ENCODE assay signal across 8 cellular contexts in the genomic region with DNA sequence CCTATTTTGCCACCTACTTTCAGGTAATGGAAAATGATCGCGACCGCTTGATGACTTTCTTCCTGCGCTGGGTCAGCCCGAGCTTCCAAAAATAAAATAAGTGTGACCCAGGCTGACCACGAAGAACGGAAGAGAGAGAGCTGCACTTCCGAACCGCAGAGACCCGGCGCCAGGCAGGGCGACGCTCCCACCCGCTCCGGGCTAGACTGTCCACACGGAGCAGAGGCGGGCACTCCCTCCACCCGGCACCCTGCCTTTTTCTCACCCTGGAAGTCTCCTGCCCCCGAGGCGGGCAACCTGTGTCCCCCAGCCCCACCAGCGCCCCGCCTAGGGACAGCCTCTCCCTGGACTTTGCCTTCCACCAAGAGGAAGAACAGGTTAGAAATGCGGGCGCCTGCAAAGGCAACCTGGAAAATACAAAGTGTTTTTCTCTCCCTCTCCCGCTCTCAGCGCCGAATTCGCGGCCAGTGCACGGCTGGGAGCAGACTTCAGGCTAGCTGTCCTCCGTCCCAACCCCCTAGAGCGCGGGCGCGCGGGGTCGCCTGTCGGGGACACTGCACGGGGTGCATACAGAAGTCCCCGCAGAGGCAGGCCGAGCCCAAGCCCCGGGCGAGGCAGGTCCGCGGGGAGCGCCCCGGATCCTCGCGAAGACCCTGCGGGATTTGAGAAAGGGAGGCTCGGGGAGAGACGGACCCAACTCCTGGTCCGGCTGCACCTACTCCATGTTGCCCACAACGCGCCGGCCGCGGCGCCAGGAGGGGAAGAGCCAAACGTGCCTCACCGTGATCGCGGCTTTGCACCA. TPM values are rescaled to one million over a fixed set of nuclear protein-coding genes. Genes with fewer than 3 reads are reported as not detected.
A peak's percentile ranks its signal among the peaks of the same experiment; 100 is the strongest.
DNase-seq lines count a peak whose midpoint lies in the region; ATAC-seq, FAIRE-seq and TF ChIP-seq lines count a peak whose summit lies in the region.

No MANE protein-coding gene starts in this region.

- under 1% methylated on average over 34 of the region's 63 CpGs for WGBS in A549 (ENCODE audit: missing lambda C conversion rate)

- peak; percentile 12 to 17; a peak in 4 of 6 replicates for ATAC-seq in A549
- no peak for ATAC-seq in HG03457 (IDR thresholded peaks at IDR 0.05; ENCODE audit: unreplicated experiment)
- ATAC-seq in HG02763 (IDR thresholded peaks at IDR 0.05; ENCODE audit: unreplicated experiment): no peak

- H3K9me3 Mint-ChIP-seq in neural crest cell: no peaks in the 10 kb centered on the region

- H3K4me3 Mint-ChIP-seq in neural crest cell: no peak overlapping the region

- H3K36me3 Mint-ChIP-seq in neural crest cell (ENCODE audit: low read depth): peaks cover 23% of the 10 kb centered on the region

- peaks cover 14% of the 10 kb centered on the region for H3K27me3 Mint-ChIP-seq in neural crest cell (ENCODE audit: low read depth)

- H3K27ac ChIP-seq in A549: peak overlapping the region; percentile 94 to 97

- TF ChIP-seq CTCF in A549 (IDR thresholded peaks at IDR 0.05): no peak
- no peak for TF ChIP-seq CTCF in LNCaP clone FGC (IDR thresholded peaks at IDR 0.05; ENCODE audit: control insufficient read depth, extremely low read depth, insufficient read depth)
- no peak for TF ChIP-seq CTCF in fibroblast of villous mesenchyme (IDR thresholded peaks at IDR 0.05; ENCODE audit: insufficient read depth, low read depth, low read length)
- TF ChIP-seq CTCF in neural crest cell (conservative IDR thresholded peaks at IDR 0.05): no peak

- H3K4me3 ChIP-seq in A549 (peak overlapping the region; percentile 84), LNCaP clone FGC (ENCODE audit: low read depth, low read length) (peak overlapping the region; percentile 68), fibroblast of villous mesenchyme (ENCODE audit: low read depth, low read length) (peak overlapping the region; percentile 88)

- POLR2A ChIA-PET in A549 (lab: Yijun Ruan, JAX): interaction anchor here (1.2 to 2.2 kb wide), 5 partner anchors 291 to 558 kb away, joined by 3 to 15 read pairs (median 6); no protein-coding TSS in a partner anchor

- peak overlapping the region; percentile 99 for H3K27ac Mint-ChIP-seq in neural crest cell (ENCODE audit: unreplicated experiment)

- H3K9me3 ChIP-seq in A549: no peaks in the 10 kb centered on the region

- CTCF ChIA-PET in A549 (lab: Yijun Ruan, JAX): interaction anchor here (1.5 kb wide), 1 partner anchor 12 kb away, joined by 4 read pairs; no protein-coding TSS in a partner anchor

- H3K4me2 ChIP-seq in A549: peak overlapping the region; percentile 84

- TF ChIP-seq RAD21 in A549 (conservative IDR thresholded peaks at IDR 0.05 in 1 of 2, IDR thresholded peaks at IDR 0.05 in 1 of 2): no peak

- no peak for TF ChIP-seq EP300 in A549 (IDR thresholded peaks at IDR 0.05)

- H3K4me1 ChIP-seq in A549: peaks cover 29% of the 10 kb centered on the region

- FAIRE-seq in A549 (lab: Jason Lieb, UNC) (no peak), GM12891 (lab: Jason Lieb, UNC) (peak; percentile 20)

- H3K4me1 Mint-ChIP-seq in neural crest cell: peaks cover 48% of the 10 kb centered on the region

- TF ChIP-seq POLR2A in A549 (IDR thresholded peaks at IDR 0.05; ENCODE audit: low read length) (no peak), GM12891 (IDR thresholded peaks at IDR 0.05; ENCODE audit: low read depth, low read length) (no peak)

- DNase-seq in A549 (ENCODE audit: low read depth in 1 of 2, low spot score in 1 of 2): peak in 1 of 2 experiments; percentile 29
- no peak for DNase-seq in GM12891 (ENCODE audit: insufficient read length, low spot score)
- DNase-seq in LNCaP clone FGC (ENCODE audit: low read depth): no peak
- peak; percentile 65 for DNase-seq in activated CD8-positive, alpha-beta memory T cell treated with anti-CD3 and anti-CD28 coated beads for 24 hours
- peak; percentile 57 for DNase-seq in fibroblast of villous mesenchyme (ENCODE audit: low read depth)
- peak; percentile 32 for DNase-seq in neural crest cell (ENCODE audit: low read depth, low spot score)

TF ChIP-seq in A549, 52 proteins besides CTCF, POLR2A, EP300 and RAD21:
- peak; percentile 20; the same call in 1 of the 2 replicates for TF ChIP-seq MAX (IDR thresholded peaks at IDR 0.05)
- no peak for TF ChIP-seq RCOR1 (IDR thresholded peaks at IDR 0.05; ENCODE audit: low read depth, low read length)

TF ChIP-seq in GM12891, 5 proteins besides CTCF, POLR2A, EP300 and RAD21:
- no peak for TF ChIP-seq TAF1 (IDR thresholded peaks at IDR 0.05; ENCODE audit: low read depth, low read length)
- no peak for TF ChIP-seq SPI1 (IDR thresholded peaks at IDR 0.05; ENCODE audit: low read depth, low read length)
- no peak for TF ChIP-seq PAX5 (IDR thresholded peaks at IDR 0.05; ENCODE audit: insufficient read depth, low read length, severe bottlenecking)
- TF ChIP-seq POU2F2 (IDR thresholded peaks at IDR 0.05; ENCODE audit: low read depth, low read length): no peak
- no peak for TF ChIP-seq POLR2AphosphoS5 (IDR thresholded peaks at IDR 0.05; ENCODE audit: low read depth, low read length)

RNA-seq across cellular contexts. Expression of gene SPRY2, which starts 0.9 kb away (rescaled TPM):
- polyA plus RNA-seq in A549 (2011; rRNA removed) (23.1 and 28.9 TPM in 2 replicates), A549 (2017; fragmentation: RNase III; extraction: RNeasy Plus Mini Kit Qiagen cat#74134 plus additional on column Dnase treatment) (5.3 to 7.6 TPM (median 5.9 TPM) in 3 replicates)
- polyA plus RNA-seq in A549 (2012; cell fraction: cytosol; rRNA removed): 21.0 and 23.1 TPM in 2 replicates
- 23.3 and 30.8 TPM in 2 replicates for polyA plus RNA-seq in A549 (2012; cell fraction: nucleus; rRNA removed)
- 25.8 and 30.1 TPM in 2 replicates for polyA minus RNA-seq in A549 (2011; rRNA and poly(A)+ RNA removed)
- 0.85 TPM for polyA plus RNA-seq in GM12891 (2012; ENCODE audit: low read depth, missing spikeins)
- total RNA-seq in fibroblast of villous mesenchyme (15.8 and 16.0 TPM in 2 replicates), neural crest cell (106 TPM in 2 replicates)

Comparison
In these comparisons a context has a peak if more than half of its experiments do, and no peak if none do; other contexts are left out.
1. ATAC-seq: peak in A549 (2 of 2); none in HG03457 (single experiment) and HG02763 (single experiment).
2. DNase-seq: peak in activated CD8-positive, alpha-beta memory T cell treated with anti-CD3 and anti-CD28 coated beads for 24 hours (single experiment), fibroblast of villous mesenchyme (single experiment) and neural crest cell (single experiment); none in GM12891 (single experiment) and LNCaP clone FGC (single experiment).
3. Peak in every context shown above with its lines, with median percentiles within 50 percentile points of each other: H3K4me3 ChIP-seq.